ENCODE assay signal across 8 cellular contexts in the genomic region with DNA sequence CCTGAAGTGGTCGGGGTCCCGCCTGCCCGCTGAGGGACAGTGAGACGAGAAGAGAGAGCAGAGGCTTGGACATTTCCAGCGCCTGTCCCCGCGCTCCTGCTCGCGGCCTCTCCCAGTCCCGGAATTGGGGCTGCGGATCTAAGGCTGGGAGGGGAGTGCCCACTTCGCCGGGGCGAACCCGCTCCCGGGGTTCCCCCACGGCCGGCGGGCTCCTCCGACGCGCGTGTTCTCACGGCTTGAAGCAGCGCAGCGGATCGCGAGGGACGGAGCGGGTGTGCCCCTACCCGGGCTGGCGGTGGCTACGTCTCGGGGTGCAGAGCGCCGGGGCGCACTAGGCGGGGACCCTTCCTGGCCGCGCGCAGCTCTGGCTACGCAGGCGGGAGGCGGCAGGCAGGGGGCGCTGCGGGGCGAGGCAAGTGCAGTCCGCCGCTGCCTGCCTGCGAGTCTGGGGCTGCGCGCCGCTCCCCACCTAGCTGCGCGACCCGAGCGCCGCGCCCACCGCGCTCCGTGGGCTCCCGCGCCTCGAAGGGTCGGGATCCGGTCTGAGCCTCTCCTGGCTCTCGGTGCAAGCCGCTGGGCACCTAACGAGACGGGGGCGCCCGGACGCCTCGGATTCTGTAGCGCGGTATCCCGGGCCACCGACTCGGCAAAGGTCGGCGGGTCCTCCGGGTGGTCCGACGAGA. TPM values are rescaled to one million over a fixed set of nuclear protein-coding genes. Genes with fewer than 3 reads are reported as not detected.
A peak's percentile ranks its signal among the peaks of the same experiment; 100 is the strongest.
DNase-seq lines count a peak whose midpoint lies in the region; ATAC-seq and TF ChIP-seq lines count a peak whose summit lies in the region.

No MANE protein-coding gene starts in this region.

- peaks cover 51% of the 10 kb centered on the region for H3K27me3 ChIP-seq in colonic mucosa
- H3K27me3 ChIP-seq in left lung, result peaks cover 42 to 83% of the 10 kb centered on the region in 2 donors

- TF ChIP-seq CTCF in GM13977 (IDR thresholded peaks at IDR 0.05; ENCODE audit: extremely low read depth, insufficient read depth, missing control alignments) (peak; percentile 98), colonic mucosa (IDR thresholded peaks at IDR 0.05) (peak; percentile 89), left lung (IDR thresholded peaks at IDR 0.05) (peak; percentile 88 to 89)

- H3K9ac ChIP-seq in colonic mucosa (ENCODE audit: low read depth in 2 of 2, low read length in 2 of 2), result no peak overlapping the region

- H3K9me3 ChIP-seq in colonic mucosa (no peaks in the 10 kb centered on the region), left lung (no peaks in the 10 kb centered on the region)

- peak overlapping the region; percentile 66 for H3K4me3 Mint-ChIP-seq in activated CD4-positive, alpha-beta T cell treated with anti-CD3 and anti-CD28 coated beads, Interleukin-2, amount 10 ng/mL, durations not matched to agents 7 days and 5 days

- intact Hi-C loops in colonic mucosa (cut with DNase I), result loop anchor here (2.0 kb wide), 1 partner anchor 60 kb away; no protein-coding TSS in a partner anchor
- intact Hi-C loops in left lung (cut with DNase I), result loop anchor here in 1 of 2 donors (5.0 kb wide), 1 partner anchor 56 kb away; no protein-coding TSS in a partner anchor

- H3K4me1 ChIP-seq in colonic mucosa (peaks cover 16% of the 10 kb centered on the region), left lung (peaks cover 18 to 32% of the 10 kb centered on the region in 2 donors)

- peaks cover 23% of the 10 kb centered on the region for H3K4me1 Mint-ChIP-seq in activated CD4-positive, alpha-beta T cell treated with anti-CD3 and anti-CD28 coated beads, Interleukin-2, amount 10 ng/mL, durations not matched to agents 7 days and 5 days

- CTCF ChIA-PET in activated CD4-positive, alpha-beta T cell treated with anti-CD3 and anti-CD28 coated beads, Interleukin-2, amount 10 ng/mL, durations not matched to agents 7 days and 5 days (lab: Charles Lee), result interaction anchor here (0.5 to 5.3 kb wide), 15 partner anchors 8 to 750 kb away, joined by 3 to 31 read pairs (median 4); no protein-coding TSS in a partner anchor

- ATAC-seq in left lung (peak; percentile 91), HG03045 (IDR thresholded peaks at IDR 0.05; ENCODE audit: unreplicated experiment) (no peak), HG02852 (IDR thresholded peaks at IDR 0.05; ENCODE audit: unreplicated experiment) (no peak)

- no peak overlapping the region for H3K27ac ChIP-seq in colonic mucosa
- no peak overlapping the region for H3K27ac ChIP-seq in left lung

- in situ Hi-C loops in GM13977 (cut with MboI; ENCODE audit: low pct_unique_long_range_greater_than_20kb, low sequenced_read_pairs, unreplicated experiment), result no loop called here

- POLR2A ChIA-PET in activated CD4-positive, alpha-beta T cell treated with anti-CD3 and anti-CD28 coated beads, Interleukin-2, amount 10 ng/mL, durations not matched to agents 7 days and 5 days (lab: Charles Lee), result no interaction called here

- no peaks in the 10 kb centered on the region for H3K9me3 Mint-ChIP-seq in activated CD4-positive, alpha-beta T cell treated with anti-CD3 and anti-CD28 coated beads, Interleukin-2, amount 10 ng/mL, durations not matched to agents 7 days and 5 days

- H3K36me3 ChIP-seq in colonic mucosa, result no peaks in the 10 kb centered on the region
- no peaks in the 10 kb centered on the region for H3K36me3 ChIP-seq in left lung

- no peaks in the 10 kb centered on the region for H3K36me3 Mint-ChIP-seq in activated CD4-positive, alpha-beta T cell treated with anti-CD3 and anti-CD28 coated beads, Interleukin-2, amount 10 ng/mL, durations not matched to agents 7 days and 5 days (ENCODE audit: low read depth)

- DNase-seq in GM13977 (ENCODE audit: low spot score), result peak; percentile 95
- DNase-seq in NCI-H1105 treated with DMSO at 0.1 percent for 48 hours (lab: John Stamatoyannopoulos, UW), result peak; percentile 46
- DNase-seq in activated CD4-positive, alpha-beta T cell treated with anti-CD3 and anti-CD28 coated beads, Interleukin-2, amount 10 ng/mL, durations not matched to agents 7 days and 5 days, result peak; percentile 81
- peak; percentile 76 for DNase-seq in colonic mucosa
- DNase-seq in left lung, result peak; percentile 71 to 92
- peak; percentile 90 to 93 for DNase-seq in stimulated activated CD4-positive, alpha-beta T cell treated with anti-CD3 and anti-CD28 coated beads, Interleukin-2, amount 100 ng/mL, for 24 hours

- H3K4me3 ChIP-seq in colonic mucosa, result peak overlapping the region; percentile 47
- peak overlapping the region; percentile 16 to 39 for H3K4me3 ChIP-seq in left lung

- H3K27ac Mint-ChIP-seq in activated CD4-positive, alpha-beta T cell treated with anti-CD3 and anti-CD28 coated beads, Interleukin-2, amount 10 ng/mL, durations not matched to agents 7 days and 5 days, result no peak overlapping the region

- peaks cover 74% of the 10 kb centered on the region for H3K27me3 Mint-ChIP-seq in activated CD4-positive, alpha-beta T cell treated with anti-CD3 and anti-CD28 coated beads, Interleukin-2, amount 10 ng/mL, durations not matched to agents 7 days and 5 days

RNA-seq across cellular contexts. Expression of gene NGFR, which starts 1.2 kb away (rescaled TPM):
- total RNA-seq in activated CD4-positive, alpha-beta T cell treated with anti-CD3 and anti-CD28 coated beads, Interleukin-2, amount 10 ng/mL, durations not matched to agents 7 days and 5 days, result under 1 TPM in 1 of 2 experiments, not detected in 1; 0.07 TPM
- total RNA-seq in colonic mucosa, result 1 to 10 TPM in 1 of 2 donors, under 1 TPM in 1; 0.49 to 2.7 TPM
- total RNA-seq in left lung, result 1 to 10 TPM; 2.7 to 3.8 TPM
